8 cellular contexts compared by ENCODE assay signal in genomic region chr12:56688129-56688845, GRCh38. TPM values are rescaled to one million over a fixed set of nuclear protein-coding genes. Genes with fewer than 3 reads are reported as not detected.
DNase-seq lines count a peak whose midpoint lies in the region; ATAC-seq, FAIRE-seq and TF ChIP-seq lines count a peak whose summit lies in the region.

Gene PTGES3 (minus strand): TSS chr12:56688284. CDS start chr12:56687999, 285 bp downstream.

- DNase-seq in NCI-H2196 treated with DMSO at 0.1 percent for 48 hours (lab: John Stamatoyannopoulos, UW; ENCODE audit: unreplicated experiment) (peak; percentile 99), breast epithelium (ENCODE audit: low spot score in 2 of 2) (peak; percentile 97), small intestine (peak; percentile 99)

- H2AFZ ChIP-seq in ACC112 (ENCODE audit: low read length, unreplicated experiment): peak within 1 kb of the TSS; percentile 91

- TF ChIP-seq CTCF in VCaP (conservative IDR thresholded peaks at IDR 0.05) (no peak), breast epithelium (IDR thresholded peaks at IDR 0.05) (no peak)

- H3K79me2 ChIP-seq in ACC112 (ENCODE audit: control insufficient read depth, insufficient read depth, low read length, unreplicated experiment): peaks cover 44% of the 10 kb centered on the region

- H3K9me3 ChIP-seq in breast epithelium (no peaks in the 10 kb centered on the region), iPS-20b (ENCODE audit: insufficient read depth, low read depth, low read length) (no peaks in the 10 kb centered on the region), small intestine (ENCODE audit: control insufficient read depth, low read depth) (no peaks in the 10 kb centered on the region)

- H3K27me3 ChIP-seq in ACC112 (ENCODE audit: insufficient read depth, low read length) (no peaks in the 10 kb centered on the region), breast epithelium (no peaks in the 10 kb centered on the region), iPS-20b (ENCODE audit: insufficient read depth, low read length) (no peaks in the 10 kb centered on the region), small intestine (ENCODE audit: control insufficient read depth in 2 of 2, insufficient read depth in 2 of 2, low read length in 2 of 2) (no peaks in the 10 kb centered on the region)

- H3K36me3 ChIP-seq in ACC112 (ENCODE audit: insufficient read depth, low read length) (0 out of 2 replicates have a peak, but pooled peaks cover 4% of the 10 kb centered on the region), breast epithelium (no peaks in the 10 kb centered on the region), iPS-20b (ENCODE audit: insufficient read depth, low read depth, low read length) (peaks cover 25% of the 10 kb centered on the region), small intestine (ENCODE audit: control insufficient read depth in 2 of 2, insufficient read depth in 2 of 2, low read length in 2 of 2) (no peaks in the 10 kb centered on the region)

- H3K4me1 ChIP-seq in ACC112 (ENCODE audit: control insufficient read depth, insufficient read depth, low read length, unreplicated experiment) (peaks cover 4% of the 10 kb centered on the region), breast epithelium (peaks cover 0 to 4% of the 10 kb centered on the region in 2 donors), iPS-20b (ENCODE audit: insufficient read depth, low read length) (peaks cover 8% of the 10 kb centered on the region; the same call in 1 of the 2 replicates), small intestine (ENCODE audit: control insufficient read depth in 2 of 2, insufficient read depth in 1 of 2, low read depth in 1 of 2, low read length in 1 of 2) (no peaks in the 10 kb centered on the region)

- peak within 1 kb of the TSS; percentile 91 for H3K27ac ChIP-seq in ACC112 (ENCODE audit: low read depth, low read length)
- H3K27ac ChIP-seq in VCaP: peak within 1 kb of the TSS; percentile 100
- peak within 1 kb of the TSS; percentile 100 for H3K27ac ChIP-seq in breast epithelium
- peak within 1 kb of the TSS; percentile 93 for H3K27ac ChIP-seq in iPS-20b (ENCODE audit: low read length)
- peak within 1 kb of the TSS; percentile 98 to 100 for H3K27ac ChIP-seq in small intestine (ENCODE audit: low read depth in 1 of 2, low read length in 1 of 2)

- WGBS in small intestine, 3 donors: 0 to 1% (median 1%) methylated on average over 53 to 64 of the region's 64 CpGs

- FAIRE-seq in small intestine (lab: Jason Lieb, UNC): no peak

- H3K9ac ChIP-seq in iPS-20b (ENCODE audit: low read depth, low read length): peak within 1 kb of the TSS; percentile 98

- ATAC-seq in GM18870 (IDR thresholded peaks at IDR 0.05; ENCODE audit: unreplicated experiment): peak; percentile 59
- peak; percentile 60 for ATAC-seq in HG03135 (IDR thresholded peaks at IDR 0.05; ENCODE audit: unreplicated experiment)

- intact Hi-C loops in breast epithelium (cut with DNase I; ENCODE audit: low total_unique reads): loop anchor here (10.0 kb wide), 1 partner anchor 53 kb away; the partner anchor contains the start of gene BAZ2A

- H3K4me3 ChIP-seq in ACC112 (ENCODE audit: low read depth, low read length) (peak within 1 kb of the TSS; percentile 92), breast epithelium (peak within 1 kb of the TSS; percentile 82 to 99 (median 97)), iPS-20b (ENCODE audit: low read length) (peak within 1 kb of the TSS; percentile 98), small intestine (ENCODE audit: low read depth in 1 of 2, low read length in 2 of 2) (peak within 1 kb of the TSS; percentile 91)

- TF ChIP-seq POLR2A in breast epithelium (IDR thresholded peaks at IDR 0.05): peak; percentile 78

RNA-seq across cellular contexts. Expression of gene PTGES3, which starts in this region (rescaled TPM):
- 100 to 1,000 TPM in 2 of 3 donors, 10 to 100 TPM in 1; 85.0 to 134 (median 111) TPM for total RNA-seq in breast epithelium
- polyA plus RNA-seq in small intestine: 100 to 1,000 TPM; 130 to 222 (median 139) TPM

Comparison
In these comparisons a context has a peak if more than half of its experiments do, and no peak if none do; other contexts are left out.
1. Peak in every context shown above with its lines: DNase-seq, ATAC-seq, H3K4me3 ChIP-seq and H3K27ac ChIP-seq.